ENCODE assay signal across 2 cellular contexts in the genomic region with DNA sequence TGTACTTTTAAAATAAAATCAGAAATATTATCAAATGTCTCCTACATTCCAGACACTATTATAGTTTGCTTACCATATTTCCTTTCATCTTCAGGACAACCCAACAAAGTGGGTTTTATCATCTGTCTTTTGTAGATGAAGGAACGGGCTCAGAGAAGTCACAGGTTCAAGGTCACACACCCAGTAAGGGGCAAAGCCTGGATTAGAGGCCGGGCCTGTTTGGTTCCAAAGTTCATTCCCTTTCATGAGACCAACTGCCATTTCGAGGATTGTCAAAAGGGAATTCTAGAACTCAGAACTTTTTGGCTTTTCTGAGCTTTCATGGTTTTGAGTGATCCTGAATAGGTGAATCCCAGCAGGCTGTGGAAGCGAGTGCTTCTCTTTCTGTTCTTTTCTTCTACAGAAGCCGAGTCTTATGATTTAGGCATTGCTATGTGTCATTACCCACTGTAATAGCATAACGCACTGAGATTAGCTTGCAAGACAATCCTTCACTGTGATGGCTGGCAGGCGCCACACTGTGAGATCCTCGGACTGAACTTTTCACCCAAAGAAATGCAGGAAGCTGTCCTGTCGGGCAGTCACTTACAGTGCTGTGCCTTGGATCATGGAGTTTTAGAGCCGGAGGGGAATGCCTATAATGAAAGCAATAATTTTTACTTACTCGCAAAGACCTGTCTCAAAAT.
TF ChIP-seq lines count a peak whose summit lies in the region.

No MANE protein-coding gene starts in this region.

TF ChIP-seq in SK-N-SH, 30 proteins besides CTCF, POLR2A, EP300 and RAD21:
- TF ChIP-seq NRF1 (IDR thresholded peaks at IDR 0.05; ENCODE audit: low read depth, low read length), result no peak
- TF ChIP-seq RFX5 (IDR thresholded peaks at IDR 0.05; ENCODE audit: low read length), result no peak
- 0 out of 2 replicates have a peak, but pooled peaks have one; percentile 26 for TF ChIP-seq PBX3 (IDR thresholded peaks at IDR 0.05)
- TF ChIP-seq FOXM1 (IDR thresholded peaks at IDR 0.05; ENCODE audit: low read depth), result no peak
- TF ChIP-seq MEF2A (IDR thresholded peaks at IDR 0.05; ENCODE audit: borderline replicate concordance, low read depth), result no peak
- TF ChIP-seq USF1 (IDR thresholded peaks at IDR 0.05; ENCODE audit: borderline replicate concordance, low read depth), result no peak
TF ChIP-seq in SK-N-SH: peak in this region for 1.

TF ChIP-seq in H1, 55 proteins besides CTCF, POLR2A, EP300 and RAD21:
- TF ChIP-seq CTBP2 (IDR thresholded peaks at IDR 0.05; ENCODE audit: borderline replicate concordance, insufficient read depth, insufficient read length, low read length), result no peak
- no peak for TF ChIP-seq SIX5 (IDR thresholded peaks at IDR 0.05; ENCODE audit: low read depth, low read length)
- TF ChIP-seq NRF1 (IDR thresholded peaks at IDR 0.05; ENCODE audit: low read depth, low read length), result no peak
- no peak for TF ChIP-seq ATF3 (IDR thresholded peaks at IDR 0.05; ENCODE audit: insufficient read depth, low read depth, low read length)
- no peak for TF ChIP-seq POU5F1 (IDR thresholded peaks at IDR 0.05; ENCODE audit: low read depth, low read length)
- no peak for TF ChIP-seq SP2 (IDR thresholded peaks at IDR 0.05; ENCODE audit: low read length)
- no peak for TF ChIP-seq RBBP5 (IDR thresholded peaks at IDR 0.05; ENCODE audit: borderline replicate concordance, low read depth, low read length)
- TF ChIP-seq KDM1A (IDR thresholded peaks at IDR 0.05; ENCODE audit: borderline replicate concordance, low read length), result no peak
- no peak for TF ChIP-seq JUND (IDR thresholded peaks at IDR 0.05; ENCODE audit: low read length)
- no peak for TF ChIP-seq CEBPB (IDR thresholded peaks at IDR 0.05; ENCODE audit: low read depth, low read length)
- no peak for TF ChIP-seq EGR1 (IDR thresholded peaks at IDR 0.05; ENCODE audit: borderline replicate concordance, low read depth, low read length)
- no peak for TF ChIP-seq PHF8 (conservative IDR thresholded peaks at IDR 0.05; ENCODE audit: low read depth, low read length)
- TF ChIP-seq, protein P1, sequence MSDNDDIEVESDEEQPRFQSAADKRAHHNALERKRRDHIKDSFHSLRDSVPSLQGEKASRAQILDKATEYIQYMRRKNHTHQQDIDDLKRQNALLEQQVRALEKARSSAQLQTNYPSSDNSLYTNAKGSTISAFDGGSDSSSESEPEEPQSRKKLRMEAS (IDR thresholded peaks at IDR 0.05), result no peak
- TF ChIP-seq SP4 (IDR thresholded peaks at IDR 0.05; ENCODE audit: low read length), result no peak
- no peak for TF ChIP-seq TEAD4 (IDR thresholded peaks at IDR 0.05; ENCODE audit: low read depth, low read length)
- TF ChIP-seq EZH2 (IDR thresholded peaks at IDR 0.05; ENCODE audit: low read depth, low read length, severe bottlenecking), result no peak
- TF ChIP-seq HDAC6 (IDR thresholded peaks at IDR 0.05; ENCODE audit: low read depth, low read length), result no peak
- TF ChIP-seq USF2 (IDR thresholded peaks at IDR 0.05; ENCODE audit: low read length), result no peak
- no peak for TF ChIP-seq CREB1 (IDR thresholded peaks at IDR 0.05)
- no peak for TF ChIP-seq BACH1 (IDR thresholded peaks at IDR 0.05; ENCODE audit: low read length)
